2 cellular contexts compared by ENCODE assay signal in the genomic region with DNA sequence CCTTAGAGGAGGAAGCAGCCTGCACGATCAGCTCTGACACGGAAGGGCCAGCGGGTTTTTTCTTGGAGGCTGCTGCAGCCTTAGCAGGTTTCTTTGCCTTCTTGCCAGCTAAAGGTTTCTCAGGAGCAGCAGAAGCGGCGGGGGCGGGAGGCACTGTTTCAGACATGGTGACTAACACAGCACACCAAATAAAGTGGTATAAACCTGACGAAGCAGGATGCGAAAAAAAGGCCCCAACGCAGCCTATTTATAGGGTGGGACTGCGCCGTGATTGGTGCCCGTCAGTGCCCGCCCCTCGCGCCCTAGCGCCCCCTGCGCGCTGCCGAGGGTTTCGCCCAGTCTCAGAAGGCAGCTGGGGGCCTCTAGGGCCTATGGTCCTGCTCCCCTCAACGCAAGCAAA.
TF ChIP-seq lines count a peak whose summit lies in the region.

No MANE protein-coding gene starts in this region.

TF ChIP-seq in liver, 16 proteins besides CTCF, POLR2A, EP300 and RAD21 (continued from another document):
- TF ChIP-seq, protein P1, sequence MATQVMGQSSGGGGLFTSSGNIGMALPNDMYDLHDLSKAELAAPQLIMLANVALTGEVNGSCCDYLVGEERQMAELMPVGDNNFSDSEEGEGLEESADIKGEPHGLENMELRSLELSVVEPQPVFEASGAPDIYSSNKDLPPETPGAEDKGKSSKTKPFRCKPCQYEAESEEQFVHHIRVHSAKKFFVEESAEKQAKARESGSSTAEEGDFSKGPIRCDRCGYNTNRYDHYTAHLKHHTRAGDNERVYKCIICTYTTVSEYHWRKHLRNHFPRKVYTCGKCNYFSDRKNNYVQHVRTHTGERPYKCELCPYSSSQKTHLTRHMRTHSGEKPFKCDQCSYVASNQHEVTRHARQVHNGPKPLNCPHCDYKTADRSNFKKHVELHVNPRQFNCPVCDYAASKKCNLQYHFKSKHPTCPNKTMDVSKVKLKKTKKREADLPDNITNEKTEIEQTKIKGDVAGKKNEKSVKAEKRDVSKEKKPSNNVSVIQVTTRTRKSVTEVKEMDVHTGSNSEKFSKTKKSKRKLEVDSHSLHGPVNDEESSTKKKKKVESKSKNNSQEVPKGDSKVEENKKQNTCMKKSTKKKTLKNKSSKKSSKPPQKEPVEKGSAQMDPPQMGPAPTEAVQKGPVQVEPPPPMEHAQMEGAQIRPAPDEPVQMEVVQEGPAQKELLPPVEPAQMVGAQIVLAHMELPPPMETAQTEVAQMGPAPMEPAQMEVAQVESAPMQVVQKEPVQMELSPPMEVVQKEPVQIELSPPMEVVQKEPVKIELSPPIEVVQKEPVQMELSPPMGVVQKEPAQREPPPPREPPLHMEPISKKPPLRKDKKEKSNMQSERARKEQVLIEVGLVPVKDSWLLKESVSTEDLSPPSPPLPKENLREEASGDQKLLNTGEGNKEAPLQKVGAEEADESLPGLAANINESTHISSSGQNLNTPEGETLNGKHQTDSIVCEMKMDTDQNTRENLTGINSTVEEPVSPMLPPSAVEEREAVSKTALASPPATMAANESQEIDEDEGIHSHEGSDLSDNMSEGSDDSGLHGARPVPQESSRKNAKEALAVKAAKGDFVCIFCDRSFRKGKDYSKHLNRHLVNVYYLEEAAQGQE (IDR thresholded peaks at IDR 0.05): peak; percentile 63
- TF ChIP-seq YY1 (IDR thresholded peaks at IDR 0.05): no peak

TF ChIP-seq in HepG2, 621 proteins besides CTCF, POLR2A, EP300 and RAD21 (continued from another document):
- TF ChIP-seq THAP9 (CRISPR knock-in tag; IDR thresholded peaks at IDR 0.05; ENCODE audit: borderline replicate concordance): no peak
- no peak for TF ChIP-seq TOE1 (CRISPR knock-in tag; IDR thresholded peaks at IDR 0.05)
- TF ChIP-seq LBX2 (CRISPR knock-in tag; IDR thresholded peaks at IDR 0.05; ENCODE audit: borderline replicate concordance): no peak
- no peak for TF ChIP-seq ZNF10 (CRISPR knock-in tag; IDR thresholded peaks at IDR 0.05; ENCODE audit: borderline replicate concordance, low read depth)
- TF ChIP-seq ZNF20 (CRISPR knock-in tag; IDR thresholded peaks at IDR 0.05): no peak
- TF ChIP-seq, protein P2, sequence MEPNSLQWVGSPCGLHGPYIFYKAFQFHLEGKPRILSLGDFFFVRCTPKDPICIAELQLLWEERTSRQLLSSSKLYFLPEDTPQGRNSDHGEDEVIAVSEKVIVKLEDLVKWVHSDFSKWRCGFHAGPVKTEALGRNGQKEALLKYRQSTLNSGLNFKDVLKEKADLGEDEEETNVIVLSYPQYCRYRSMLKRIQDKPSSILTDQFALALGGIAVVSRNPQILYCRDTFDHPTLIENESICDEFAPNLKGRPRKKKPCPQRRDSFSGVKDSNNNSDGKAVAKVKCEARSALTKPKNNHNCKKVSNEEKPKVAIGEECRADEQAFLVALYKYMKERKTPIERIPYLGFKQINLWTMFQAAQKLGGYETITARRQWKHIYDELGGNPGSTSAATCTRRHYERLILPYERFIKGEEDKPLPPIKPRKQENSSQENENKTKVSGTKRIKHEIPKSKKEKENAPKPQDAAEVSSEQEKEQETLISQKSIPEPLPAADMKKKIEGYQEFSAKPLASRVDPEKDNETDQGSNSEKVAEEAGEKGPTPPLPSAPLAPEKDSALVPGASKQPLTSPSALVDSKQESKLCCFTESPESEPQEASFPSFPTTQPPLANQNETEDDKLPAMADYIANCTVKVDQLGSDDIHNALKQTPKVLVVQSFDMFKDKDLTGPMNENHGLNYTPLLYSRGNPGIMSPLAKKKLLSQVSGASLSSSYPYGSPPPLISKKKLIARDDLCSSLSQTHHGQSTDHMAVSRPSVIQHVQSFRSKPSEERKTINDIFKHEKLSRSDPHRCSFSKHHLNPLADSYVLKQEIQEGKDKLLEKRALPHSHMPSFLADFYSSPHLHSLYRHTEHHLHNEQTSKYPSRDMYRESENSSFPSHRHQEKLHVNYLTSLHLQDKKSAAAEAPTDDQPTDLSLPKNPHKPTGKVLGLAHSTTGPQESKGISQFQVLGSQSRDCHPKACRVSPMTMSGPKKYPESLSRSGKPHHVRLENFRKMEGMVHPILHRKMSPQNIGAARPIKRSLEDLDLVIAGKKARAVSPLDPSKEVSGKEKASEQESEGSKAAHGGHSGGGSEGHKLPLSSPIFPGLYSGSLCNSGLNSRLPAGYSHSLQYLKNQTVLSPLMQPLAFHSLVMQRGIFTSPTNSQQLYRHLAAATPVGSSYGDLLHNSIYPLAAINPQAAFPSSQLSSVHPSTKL (CRISPR knock-in tag; IDR thresholded peaks at IDR 0.05): no peak
- TF ChIP-seq HNRNPH1 (optimal IDR thresholded peaks at IDR 0.05; ENCODE audit: low read depth, low read length): no peak
- TF ChIP-seq ZNF713 (CRISPR knock-in tag; IDR thresholded peaks at IDR 0.05): no peak
- no peak for TF ChIP-seq GTF3A (CRISPR knock-in tag; conservative IDR thresholded peaks at IDR 0.05)
- no peak for TF ChIP-seq ZNF652 (CRISPR knock-in tag; IDR thresholded peaks at IDR 0.05; ENCODE audit: borderline replicate concordance, low read depth)
